In the genomic region with DNA sequence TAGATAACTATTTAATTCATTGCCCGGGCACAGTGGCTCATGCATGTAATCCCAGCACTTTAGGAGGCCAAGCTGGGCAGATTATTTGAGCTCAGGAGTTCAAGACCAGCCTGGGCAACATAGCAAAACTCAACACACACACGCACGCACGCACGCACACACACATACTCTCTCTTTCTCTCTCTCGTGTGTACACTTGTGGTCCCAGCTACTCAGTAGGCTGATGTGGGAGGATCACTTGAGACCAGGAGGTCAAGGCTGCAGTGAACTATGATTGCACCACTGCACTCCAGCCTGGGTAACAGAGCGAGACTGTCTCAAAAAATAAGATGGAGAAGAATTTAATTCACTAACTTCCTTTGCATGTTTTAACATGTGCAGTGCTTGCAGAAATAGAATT, we compare ENCODE assay signal across 1 cellular context.
TF ChIP-seq lines count a peak whose summit lies in the region.

No MANE protein-coding gene starts in this region.

TF ChIP-seq in HepG2, 621 proteins besides CTCF, POLR2A, EP300 and RAD21 (continued from another document and continues in another):
- TF ChIP-seq HOXA9 (CRISPR knock-in tag; IDR thresholded peaks at IDR 0.05; ENCODE audit: borderline replicate concordance), result no peak
- TF ChIP-seq E2F5 (CRISPR knock-in tag; conservative IDR thresholded peaks at IDR 0.05), result no peak
- TF ChIP-seq ZNF772 (CRISPR knock-in tag; IDR thresholded peaks at IDR 0.05), result no peak
- TF ChIP-seq ZNF496 (CRISPR knock-in tag; IDR thresholded peaks at IDR 0.05; ENCODE audit: insufficient replicate concordance), result no peak
- TF ChIP-seq DNMT1 (CRISPR knock-in tag; IDR thresholded peaks at IDR 0.05), result no peak
- TF ChIP-seq PLSCR1 (CRISPR knock-in tag; IDR thresholded peaks at IDR 0.05; ENCODE audit: borderline replicate concordance), result no peak
- TF ChIP-seq HCFC1 (IDR thresholded peaks at IDR 0.05; ENCODE audit: low read depth, low read length), result no peak
- TF ChIP-seq HIVEP1 (CRISPR knock-in tag; IDR thresholded peaks at IDR 0.05), result no peak
- no peak for TF ChIP-seq ZNF281 (CRISPR knock-in tag; IDR thresholded peaks at IDR 0.05; ENCODE audit: borderline replicate concordance)
- no peak for TF ChIP-seq ATM (IDR thresholded peaks at IDR 0.05; ENCODE audit: borderline replicate concordance)
- TF ChIP-seq DRAP1 (CRISPR knock-in tag; IDR thresholded peaks at IDR 0.05), result no peak
- TF ChIP-seq ZNF160 (CRISPR knock-in tag; IDR thresholded peaks at IDR 0.05), result 0 out of 2 replicates have a peak, but pooled peaks have one; percentile 28
- TF ChIP-seq, protein P1, sequence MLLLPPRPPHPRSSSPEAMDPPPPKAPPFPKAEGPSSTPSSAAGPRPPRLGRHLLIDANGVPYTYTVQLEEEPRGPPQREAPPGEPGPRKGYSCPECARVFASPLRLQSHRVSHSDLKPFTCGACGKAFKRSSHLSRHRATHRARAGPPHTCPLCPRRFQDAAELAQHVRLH (CRISPR knock-in tag; IDR thresholded peaks at IDR 0.05; ENCODE audit: borderline replicate concordance, low read depth), result no peak
- TF ChIP-seq MIER2 (CRISPR knock-in tag; IDR thresholded peaks at IDR 0.05), result 0 out of 2 replicates have a peak, but pooled peaks have one; percentile 14
- no peak for TF ChIP-seq THRA (CRISPR knock-in tag; IDR thresholded peaks at IDR 0.05; ENCODE audit: borderline replicate concordance)
- TF ChIP-seq RFX5 (IDR thresholded peaks at IDR 0.05; ENCODE audit: low read depth, low read length), result no peak
- TF ChIP-seq NR2F6 (IDR thresholded peaks at IDR 0.05), result peak; percentile 96
- peak; percentile 98 for TF ChIP-seq NR2F6 (CRISPR knock-in tag; IDR thresholded peaks at IDR 0.05)
- TF ChIP-seq ZNF879 (CRISPR knock-in tag; IDR thresholded peaks at IDR 0.05), result no peak
- peak; percentile 80 for TF ChIP-seq ZMYM2 (CRISPR knock-in tag; IDR thresholded peaks at IDR 0.05)
- no peak for TF ChIP-seq ZEB1 (IDR thresholded peaks at IDR 0.05; ENCODE audit: insufficient replicate concordance, low read depth)
- no peak for TF ChIP-seq ARNT (IDR thresholded peaks at IDR 0.05)
- no peak for TF ChIP-seq SP140L (CRISPR knock-in tag; IDR thresholded peaks at IDR 0.05; ENCODE audit: borderline replicate concordance)
- no peak; the same call in 1 of the 2 replicates for TF ChIP-seq TOPORS (CRISPR knock-in tag; IDR thresholded peaks at IDR 0.05)
- TF ChIP-seq ZNF407 (CRISPR knock-in tag; IDR thresholded peaks at IDR 0.05; ENCODE audit: not compliant biosample characterization), result no peak
- TF ChIP-seq ZNF343 (CRISPR knock-in tag; IDR thresholded peaks at IDR 0.05), result no peak
- no peak for TF ChIP-seq ZBTB3 (CRISPR knock-in tag; IDR thresholded peaks at IDR 0.05; ENCODE audit: borderline replicate concordance, low read depth)
- TF ChIP-seq, protein P2, sequence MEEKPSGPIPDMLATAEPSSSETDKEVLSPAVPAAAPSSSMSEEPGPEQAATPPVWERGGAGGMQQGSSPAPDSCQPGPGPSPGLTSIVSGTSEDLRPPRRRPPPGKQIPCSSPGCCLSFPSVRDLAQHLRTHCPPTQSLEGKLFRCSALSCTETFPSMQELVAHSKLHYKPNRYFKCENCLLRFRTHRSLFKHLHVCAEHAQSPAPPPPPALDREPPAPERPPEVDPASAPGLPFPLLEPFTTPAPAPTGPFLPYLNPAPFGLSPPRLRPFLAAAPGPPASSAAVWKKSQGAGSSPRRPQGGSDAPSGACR (CRISPR knock-in tag; IDR thresholded peaks at IDR 0.05), result 0 out of 2 replicates have a peak, but pooled peaks have one; percentile 53
- TF ChIP-seq, protein P3, sequence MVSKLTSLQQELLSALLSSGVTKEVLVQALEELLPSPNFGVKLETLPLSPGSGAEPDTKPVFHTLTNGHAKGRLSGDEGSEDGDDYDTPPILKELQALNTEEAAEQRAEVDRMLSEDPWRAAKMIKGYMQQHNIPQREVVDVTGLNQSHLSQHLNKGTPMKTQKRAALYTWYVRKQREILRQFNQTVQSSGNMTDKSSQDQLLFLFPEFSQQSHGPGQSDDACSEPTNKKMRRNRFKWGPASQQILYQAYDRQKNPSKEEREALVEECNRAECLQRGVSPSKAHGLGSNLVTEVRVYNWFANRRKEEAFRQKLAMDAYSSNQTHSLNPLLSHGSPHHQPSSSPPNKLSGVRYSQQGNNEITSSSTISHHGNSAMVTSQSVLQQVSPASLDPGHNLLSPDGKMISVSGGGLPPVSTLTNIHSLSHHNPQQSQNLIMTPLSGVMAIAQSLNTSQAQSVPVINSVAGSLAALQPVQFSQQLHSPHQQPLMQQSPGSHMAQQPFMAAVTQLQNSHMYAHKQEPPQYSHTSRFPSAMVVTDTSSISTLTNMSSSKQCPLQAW (CRISPR knock-in tag; IDR thresholded peaks at IDR 0.05), result no peak
- no peak for TF ChIP-seq POLR2AphosphoS2 (IDR thresholded peaks at IDR 0.05; ENCODE audit: low read depth, low read length)
- TF ChIP-seq SATB2 (CRISPR knock-in tag; IDR thresholded peaks at IDR 0.05), result no peak
- TF ChIP-seq, protein P4, sequence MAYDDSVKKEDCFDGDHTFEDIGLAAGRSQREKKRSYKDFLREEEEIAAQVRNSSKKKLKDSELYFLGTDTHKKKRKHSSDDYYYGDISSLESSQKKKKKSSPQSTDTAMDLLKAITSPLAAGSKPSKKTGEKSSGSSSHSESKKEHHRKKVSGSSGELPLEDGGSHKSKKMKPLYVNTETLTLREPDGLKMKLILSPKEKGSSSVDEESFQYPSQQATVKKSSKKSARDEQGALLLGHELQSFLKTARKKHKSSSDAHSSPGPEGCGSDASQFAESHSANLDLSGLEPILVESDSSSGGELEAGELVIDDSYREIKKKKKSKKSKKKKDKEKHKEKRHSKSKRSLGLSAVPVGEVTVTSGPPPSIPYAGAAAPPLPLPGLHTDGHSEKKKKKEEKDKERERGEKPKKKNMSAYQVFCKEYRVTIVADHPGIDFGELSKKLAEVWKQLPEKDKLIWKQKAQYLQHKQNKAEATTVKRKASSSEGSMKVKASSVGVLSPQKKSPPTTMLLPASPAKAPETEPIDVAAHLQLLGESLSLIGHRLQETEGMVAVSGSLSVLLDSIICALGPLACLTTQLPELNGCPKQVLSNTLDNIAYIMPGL (CRISPR knock-in tag; IDR thresholded peaks at IDR 0.05; ENCODE audit: borderline replicate concordance in 1 of 2, low read depth in 1 of 2), result no peak
